Comparison of ENCODE assay signal across 9 cellular contexts in genomic region chr10:69961168-69961863, GRCh38.
DNase-seq lines count a peak whose midpoint lies in the region; ATAC-seq and TF ChIP-seq lines count a peak whose summit lies in the region.
"Had no signal": no experiment of that assay in that cellular context is flagged by ENCODE, and none has a peak within 500 bp of the region (broad histone marks: within the 10 kb centered on the region; RNA-seq: fewer than 3 reads in every experiment).

No MANE protein-coding gene starts in this region.

- H3K36me3 ChIP-seq in BJ (ENCODE audit: control insufficient read depth, insufficient read depth, low read length) (no peaks in the 10 kb centered on the region), body of pancreas (replicated peaks in 1 of 2; ENCODE audit: insufficient read depth in 1 of 2, low read depth in 2 of 2) (no peaks in the 10 kb centered on the region), right lobe of liver (no peaks in the 10 kb centered on the region)

- CTCF ChIA-PET in BJ (lab: Yijun Ruan, JAX) = interaction anchor here (0.7 to 4.2 kb wide), 4 partner anchors 8 to 188 kb away, joined by 3 to 33 read pairs (median 8); no protein-coding TSS in a partner anchor

- H3K9me3 ChIP-seq in body of pancreas (no peaks in the 10 kb centered on the region), right lobe of liver (no peaks in the 10 kb centered on the region)

- 34 to 48% methylated on average over 12 of the region's 12 CpGs for WGBS in body of pancreas, 2 donors
- 28% methylated on average over 4 of the region's 12 CpGs for WGBS in right lobe of liver (ENCODE audit: insufficient coverage, low coverage, low lambda C conversion rate, missing lambda C conversion rate)

- H3K4me1 ChIP-seq in body of pancreas (no peaks in the 10 kb centered on the region), right lobe of liver (no peaks in the 10 kb centered on the region)

- ATAC-seq in body of pancreas (peak; percentile 11), right lobe of liver (peak in 3 of 4 donors; percentile 19 to 35 (median 25)), HG03520 (IDR thresholded peaks at IDR 0.05; ENCODE audit: unreplicated experiment) (no peak), HG03280 (IDR thresholded peaks at IDR 0.05; ENCODE audit: unreplicated experiment) (no peak), HG03025 (IDR thresholded peaks at IDR 0.05; ENCODE audit: low FRiP score, unreplicated experiment) (no peak)
- ATAC-seq: stimulated activated naive CD8-positive, alpha-beta T cell treated with anti-CD3 and anti-CD28 coated beads, Interleukin-15, Interleukin-2, amounts not matched to agents 100 U/mL and 50 U/mL, for 24 hours had no signal

- no peak for TF ChIP-seq POLR2A in body of pancreas (IDR thresholded peaks at IDR 0.05)
- TF ChIP-seq POLR2A in right lobe of liver (IDR thresholded peaks at IDR 0.05) = no peak

- POLR2A ChIA-PET in BJ (lab: Charles Lee) = no interaction called here

- H3K4me3 ChIP-seq in BJ (ENCODE audit: low read depth, low read length) = no peak overlapping the region
- no peak overlapping the region for H3K4me3 ChIP-seq in body of pancreas
- H3K4me3 ChIP-seq in right lobe of liver = no peak overlapping the region

- DNase-seq in BJ (ENCODE audit: low read depth) (no peak), HK-2 (ENCODE audit: unreplicated experiment) (peak; percentile 28), body of pancreas (peak in 1 of 4 donors; percentile 10), right lobe of liver (no peak), NCI-H2029 treated with DMSO at 0.1 percent for 48 hours (lab: John Stamatoyannopoulos, UW) (no peak)
- DNase-seq: stimulated activated naive CD8-positive, alpha-beta T cell treated with anti-CD3 and anti-CD28 coated beads, Interleukin-15, Interleukin-2, amounts not matched to agents 100 U/mL and 50 U/mL, for 24 hours had no signal

- intact Hi-C loops in body of pancreas (cut with DNase I) = no loop called here
- intact Hi-C loops in right lobe of liver (cut with DNase I) = no loop called here

- TF ChIP-seq CTCF in BJ (IDR thresholded peaks at IDR 0.05; ENCODE audit: insufficient read depth, low read depth, low read length) = peak; percentile 40
- TF ChIP-seq CTCF in body of pancreas (IDR thresholded peaks at IDR 0.05) = peak in 3 of 7 experiments; percentile 7 to 13 (median 10)
- peak; percentile 21 to 25 (median 24) for TF ChIP-seq CTCF in right lobe of liver (IDR thresholded peaks at IDR 0.05)

- H3K27me3 ChIP-seq in BJ (ENCODE audit: control insufficient read depth, insufficient read depth, low read length) = peaks cover under 1% of the 10 kb centered on the region
- H3K27me3 ChIP-seq in body of pancreas = no peaks in the 10 kb centered on the region
- no peaks in the 10 kb centered on the region for H3K27me3 ChIP-seq in right lobe of liver

- peak overlapping the region in 1 of 4 donors; percentile 20 for H3K27ac ChIP-seq in body of pancreas
- H3K27ac ChIP-seq in right lobe of liver = no peak overlapping the region

Comparison
In these comparisons a context has a peak if more than half of its experiments do, and no peak if none do; other contexts are left out.
1. ATAC-seq: peak in body of pancreas (single experiment) and right lobe of liver (3 of 4); none in HG03520 (single experiment), HG03280 (single experiment) and HG03025 (single experiment).